ENCODE assay signal across 7 cellular contexts in genomic region chr5:78269088-78269703, GRCh38. TPM values are rescaled to one million over a fixed set of nuclear protein-coding genes. Genes with fewer than 3 reads are reported as not detected.
DNase-seq lines count a peak whose midpoint lies in the region; ATAC-seq and TF ChIP-seq lines count a peak whose summit lies in the region.

No MANE protein-coding gene starts in this region.

- no peaks in the 10 kb centered on the region for H3K9me3 Mint-ChIP-seq in progenitor cell of endocrine pancreas (ENCODE audit: low read depth)
- H3K9me3 Mint-ChIP-seq in activated CD4-positive, alpha-beta T cell treated with anti-CD3 and anti-CD28 coated beads for 36 hours (ENCODE audit: low read depth) = no peaks in the 10 kb centered on the region

- no peaks in the 10 kb centered on the region for H3K4me1 Mint-ChIP-seq in progenitor cell of endocrine pancreas (ENCODE audit: low read depth)
- H3K4me1 Mint-ChIP-seq in activated CD4-positive, alpha-beta T cell treated with anti-CD3 and anti-CD28 coated beads for 36 hours = peaks cover 15% of the 10 kb centered on the region

- intact Hi-C loops in activated CD4-positive, alpha-beta T cell treated with anti-CD3 and anti-CD28 coated beads for 36 hours (cut with DNase I, micrococcal nuclease) = loop anchor here in 1 of 2 experiments (2.0 to 5.0 kb wide), 2 partner anchors 402 to 708 kb away; no protein-coding TSS in a partner anchor

- H3K27ac Mint-ChIP-seq in progenitor cell of endocrine pancreas = no peak overlapping the region
- H3K27ac Mint-ChIP-seq in activated CD4-positive, alpha-beta T cell treated with anti-CD3 and anti-CD28 coated beads for 36 hours = no peak overlapping the region

- POLR2A ChIA-PET in activated CD4-positive, alpha-beta T cell treated with anti-CD3 and anti-CD28 coated beads for 36 hours (lab: Charles Lee) = no interaction called here

- H3K36me3 Mint-ChIP-seq in progenitor cell of endocrine pancreas (ENCODE audit: insufficient read depth) = peaks cover 6% of the 10 kb centered on the region
- H3K36me3 Mint-ChIP-seq in activated CD4-positive, alpha-beta T cell treated with anti-CD3 and anti-CD28 coated beads for 36 hours (ENCODE audit: low read depth) = peaks cover 11% of the 10 kb centered on the region

- TF ChIP-seq CTCF in GM12875 (IDR thresholded peaks at IDR 0.05; ENCODE audit: borderline replicate concordance, insufficient read depth, low read depth, low read length) (0 out of 2 replicates have a peak, but pooled peaks have one; percentile 9), NB4 (IDR thresholded peaks at IDR 0.05; ENCODE audit: low read depth, low read length) (no peak), progenitor cell of endocrine pancreas (IDR thresholded peaks at IDR 0.05; ENCODE audit: unreplicated experiment) (peak; percentile 64)

- TF ChIP-seq POLR2A in NB4 (IDR thresholded peaks at IDR 0.05; ENCODE audit: extremely low read depth, insufficient read length) = no peak

- no peak overlapping the region for H3K4me3 Mint-ChIP-seq in progenitor cell of endocrine pancreas (ENCODE audit: low read depth)
- no peak overlapping the region for H3K4me3 Mint-ChIP-seq in activated CD4-positive, alpha-beta T cell treated with anti-CD3 and anti-CD28 coated beads for 36 hours

- H3K4me3 ChIP-seq in GM12875 (ENCODE audit: low read depth, low read length) (no peak overlapping the region), NB4 (ENCODE audit: low read depth, low read length) (no peak overlapping the region)

- H3K27me3 Mint-ChIP-seq in progenitor cell of endocrine pancreas = no peaks in the 10 kb centered on the region
- no peaks in the 10 kb centered on the region for H3K27me3 Mint-ChIP-seq in activated CD4-positive, alpha-beta T cell treated with anti-CD3 and anti-CD28 coated beads for 36 hours

- CTCF ChIA-PET in activated CD4-positive, alpha-beta T cell treated with anti-CD3 and anti-CD28 coated beads for 36 hours (lab: Charles Lee) = interaction anchor here (0.6 to 2.6 kb wide), 5 partner anchors 8 to 608 kb away, joined by 3 to 9 read pairs (median 3); partner anchors contain the start of gene AP3B1

- DNase-seq in NB4 (ENCODE audit: low read depth) = peak; percentile 22
- peak; percentile 12 to 18 for DNase-seq in dermis microvascular lymphatic vessel endothelial cell (ENCODE audit: low read depth in 2 of 2)
- DNase-seq in progenitor cell of endocrine pancreas (ENCODE audit: low spot score, unreplicated experiment) = no peak
- DNase-seq in activated CD4-positive, alpha-beta T cell treated with anti-CD3 and anti-CD28 coated beads for 36 hours = no peak
- DNase-seq in GM19238 (ENCODE audit: insufficient read length, low spot score) = no peak
- DNase-seq in activated CD8-positive, alpha-beta memory T cell treated with anti-CD3 and anti-CD28 coated beads, Interleukin-2, amount 50 U/mL, for 4 hours = no peak

- no peak for ATAC-seq in activated CD4-positive, alpha-beta T cell treated with anti-CD3 and anti-CD28 coated beads for 36 hours

RNA-seq across cellular contexts. Expression of gene AP3B1, which starts 25.3 kb away (rescaled TPM):
- total RNA-seq in dermis microvascular lymphatic vessel endothelial cell = 36.7 and 38.9 TPM in 2 replicates
- total RNA-seq in progenitor cell of endocrine pancreas = 50.9 and 53.3 TPM in 2 replicates
- 10 to 100 TPM; 41.2 to 55.7 TPM for total RNA-seq in activated CD4-positive, alpha-beta T cell treated with anti-CD3 and anti-CD28 coated beads for 36 hours

Comparison
In these comparisons a context has a peak if more than half of its experiments do, and no peak if none do; other contexts are left out.
1. DNase-seq: peak in NB4 (single experiment) and dermis microvascular lymphatic vessel endothelial cell (2 of 2); none in progenitor cell of endocrine pancreas (single experiment), activated CD4-positive, alpha-beta T cell treated with anti-CD3 and anti-CD28 coated beads for 36 hours (single experiment), GM19238 (single experiment) and activated CD8-positive, alpha-beta memory T cell treated with anti-CD3 and anti-CD28 coated beads, Interleukin-2, amount 50 U/mL, for 4 hours (single experiment).